In the genomic region with DNA sequence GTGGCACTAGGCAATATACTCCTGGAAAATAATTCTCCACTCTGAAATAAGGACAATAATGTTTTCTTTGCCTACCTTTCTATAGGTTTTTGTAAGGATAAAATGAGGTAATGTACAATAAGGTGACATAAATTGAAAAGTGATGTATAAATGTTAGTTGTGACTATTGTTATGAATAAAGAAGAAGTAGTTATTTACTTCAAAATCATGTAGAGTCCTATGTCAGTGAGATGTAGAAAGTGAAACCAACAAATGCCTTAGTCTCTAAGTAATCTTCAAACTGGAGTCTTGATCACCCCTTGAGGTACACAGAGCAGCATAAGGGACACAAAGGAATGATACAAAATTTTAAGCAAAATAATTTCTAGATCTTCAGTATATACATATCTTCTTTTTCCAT, we compare ENCODE assay signal across 12 cellular contexts.
DNase-seq lines count a peak whose midpoint lies in the region; ATAC-seq, FAIRE-seq and TF ChIP-seq lines count a peak whose summit lies in the region.
"Had no signal": no experiment of that assay in that cellular context is flagged by ENCODE, and none has a peak within 500 bp of the region (broad histone marks: within the 10 kb centered on the region; RNA-seq: fewer than 3 reads in every experiment).

No MANE protein-coding gene starts in this region.

- H3K27ac ChIP-seq in mesenchymal stem cell (ENCODE audit: low read length, poor library complexity, severe bottlenecking), result no peak overlapping the region
- H3K27ac ChIP-seq in tibial artery, result no peak overlapping the region

- no peak overlapping the region for H3K14ac ChIP-seq in mesenchymal stem cell (ENCODE audit: low read length in 2 of 2)

- peak; percentile 42 for ATAC-seq in HG02610 (IDR thresholded peaks at IDR 0.05; ENCODE audit: unreplicated experiment)
- peak; percentile 45 for ATAC-seq in HG03571 (IDR thresholded peaks at IDR 0.05; ENCODE audit: unreplicated experiment)
- ATAC-seq in HG02970 (IDR thresholded peaks at IDR 0.05; ENCODE audit: low FRiP score, unreplicated experiment), result no peak

- H3K9ac ChIP-seq in mesenchymal stem cell (ENCODE audit: low read length), result peak overlapping the region; percentile 28

- no peak overlapping the region for H3K4me2 ChIP-seq in mesenchymal stem cell (ENCODE audit: low read length, poor library complexity, severe bottlenecking)

- intact Hi-C loops in tibial artery (cut with DNase I; ENCODE audit: low total_unique reads), result no loop called here

- H3K23ac ChIP-seq in mesenchymal stem cell (ENCODE audit: low read length in 2 of 2), result no peak overlapping the region

- H3K4me1 ChIP-seq in mesenchymal stem cell (ENCODE audit: control insufficient read depth, insufficient read depth, low read depth, low read length) (no peaks in the 10 kb centered on the region), tibial artery (no peaks in the 10 kb centered on the region)

- H3K36me3 ChIP-seq in mesenchymal stem cell (ENCODE audit: control insufficient read depth in 1 of 2, insufficient read depth in 2 of 2, low read depth in 1 of 2, low read length in 2 of 2) (no peaks in the 10 kb centered on the region), tibial artery (no peaks in the 10 kb centered on the region)

- H3K27me3 ChIP-seq in mesenchymal stem cell (ENCODE audit: control insufficient read depth in 1 of 2, insufficient read depth in 1 of 2, low read length in 2 of 2) (no peaks in the 10 kb centered on the region), tibial artery (no peaks in the 10 kb centered on the region)

- no peak overlapping the region for H2AK5ac ChIP-seq in mesenchymal stem cell (ENCODE audit: low read length, severe bottlenecking)

- H4K91ac ChIP-seq in mesenchymal stem cell (ENCODE audit: low read length), result no peak overlapping the region

- TF ChIP-seq CTCF in tibial artery (IDR thresholded peaks at IDR 0.05), result no peak

- H4K8ac ChIP-seq in mesenchymal stem cell (ENCODE audit: low read length), result no peak overlapping the region

- no peak for DNase-seq in GM19239 (ENCODE audit: insufficient read length, low spot score)
- DNase-seq in mesenchymal stem cell, result peak; percentile 13
- DNase-seq in cerebellar nuclear complex (lab: John Stamatoyannopoulos, UW), result no peak
- DNase-seq in tibial artery, result no peak
- no peak for DNase-seq in NCI-H1436 treated with DMSO at 0.1 percent for 48 hours (lab: John Stamatoyannopoulos, UW)
- DNase-seq: EL; naive thymus-derived CD8-positive, alpha-beta T cell; NCI-H187 treated with DMSO at 0.1 percent for 48 hours; stimulated activated CD4-positive, alpha-beta T cell treated with anti-CD3 and anti-CD28 coated beads, Interleukin-2, amount 100 ng/mL, for 24 hours had no signal

- H3K79me1 ChIP-seq in mesenchymal stem cell (replicated peaks; ENCODE audit: low read length, poor library complexity, severe bottlenecking), result no peaks in the 10 kb centered on the region

- H3K9me3 ChIP-seq in mesenchymal stem cell (ENCODE audit: control insufficient read depth, low read length) (no peaks in the 10 kb centered on the region), tibial artery (no peaks in the 10 kb centered on the region)

- peak; percentile 97 for FAIRE-seq in GM19239 (lab: Jason Lieb, UNC)

- no peak overlapping the region for H2BK5ac ChIP-seq in mesenchymal stem cell (ENCODE audit: low read depth, low read length, poor library complexity, severe bottlenecking)

- no peak overlapping the region for H2BK15ac ChIP-seq in mesenchymal stem cell (ENCODE audit: low read depth, poor library complexity, severe bottlenecking)

- H2BK12ac ChIP-seq in mesenchymal stem cell (ENCODE audit: low read length in 2 of 2), result no peak overlapping the region

- H2AFZ ChIP-seq in mesenchymal stem cell (ENCODE audit: low read depth, low read length), result no peak overlapping the region

- H2BK120ac ChIP-seq in mesenchymal stem cell (ENCODE audit: low read depth, low read length), result no peak overlapping the region

- no peak overlapping the region for H3K18ac ChIP-seq in mesenchymal stem cell (ENCODE audit: low read depth in 1 of 2, low read length in 2 of 2)

- H3K4me3 ChIP-seq in mesenchymal stem cell (ENCODE audit: insufficient read depth in 1 of 2, low read depth in 1 of 2, low read length in 2 of 2) (no peak overlapping the region), tibial artery (no peak overlapping the region)

- no peak overlapping the region for H3K4ac ChIP-seq in mesenchymal stem cell (ENCODE audit: low read depth in 1 of 2, low read length in 2 of 2)
